9 cellular contexts compared by ENCODE assay signal in genomic region chr1:67716800-67717199, GRCh38. TPM values are rescaled to one million over a fixed set of nuclear protein-coding genes. Genes with fewer than 3 reads are reported as not detected.
DNase-seq lines count a peak whose midpoint lies in the region; ATAC-seq and TF ChIP-seq lines count a peak whose summit lies in the region.
"Had no signal": no experiment of that assay in that cellular context is flagged by ENCODE, and none has a peak within 500 bp of the region (broad histone marks: within the 10 kb centered on the region; RNA-seq: fewer than 3 reads in every experiment).

No MANE protein-coding gene starts in this region.

- no peaks in the 10 kb centered on the region for H3K9me3 ChIP-seq in PC-3 (ENCODE audit: low read length)
- no peaks in the 10 kb centered on the region for H3K9me3 ChIP-seq in psoas muscle

- CTCF ChIA-PET in PC-3 (lab: Charles Lee): interaction anchor here (0.7 kb wide), 1 partner anchor 185 kb away, joined by 3 read pairs; no protein-coding TSS in a partner anchor

- H3K27me3 ChIP-seq in PC-3 (ENCODE audit: low read length): no peaks in the 10 kb centered on the region
- H3K27me3 ChIP-seq in psoas muscle (ENCODE audit: insufficient read depth in 3 of 3, low read length in 2 of 3): no peaks in the 10 kb centered on the region

- 48 to 68% (median 49%) methylated on average over 4 of the region's 4 CpGs for WGBS in psoas muscle, 3 donors

- POLR2A ChIA-PET in PC-3 (lab: Charles Lee; ENCODE audit: unreplicated experiment): no interaction called here

- no peak for TF ChIP-seq POLR2A in erythroblast (IDR thresholded peaks at IDR 0.05; ENCODE audit: low read length)

- intact Hi-C loops in PC-3 (cut with micrococcal nuclease): loop anchor here (5.0 kb wide), 1 partner anchor 36 kb away; no protein-coding TSS in a partner anchor
- intact Hi-C loops in psoas muscle (cut with DNase I): no loop called here
- intact Hi-C loops in left ventricle myocardium superior (cut with micrococcal nuclease): no loop called here

- H3F3A ChIP-seq in PC-3 (ENCODE audit: low read length, unreplicated experiment): no peaks in the 10 kb centered on the region

- H3K4me3 ChIP-seq in PC-3 (ENCODE audit: low read length): no peak overlapping the region
- H3K4me3 ChIP-seq in psoas muscle: no peak overlapping the region

- DNase-seq in H4 (ENCODE audit: low spot score): peak; percentile 35
- DNase-seq in PC-3: peak; percentile 88
- DNase-seq in erythroblast (lab: John Stamatoyannopoulos, UW): peak; percentile 23 to 80
- no peak for DNase-seq in psoas muscle
- DNase-seq in left ventricle myocardium superior: no peak
- DNase-seq: activated CD4-positive, alpha-beta memory T cell treated with anti-CD3 and anti-CD28 coated beads, Interleukin-2, amount 10 ng/mL, durations not matched to agents 7 days and 5 days; NCI-H524 treated with DMSO at 0.1 percent for 48 hours had no signal

- no peaks in the 10 kb centered on the region for H3K9me2 ChIP-seq in PC-3 (replicated peaks; ENCODE audit: low read length)

- H2AFZ ChIP-seq in PC-3 (ENCODE audit: low read length): no peak overlapping the region

- peak; percentile 54 for ATAC-seq in PC-3
- peak; percentile 64 to 83 (median 74) for ATAC-seq in psoas muscle
- ATAC-seq in left ventricle myocardium superior: no peak
- no peak for ATAC-seq in GM18519 (IDR thresholded peaks at IDR 0.05; ENCODE audit: low FRiP score, unreplicated experiment)
- no peak for ATAC-seq in GM18520 (IDR thresholded peaks at IDR 0.05; ENCODE audit: unreplicated experiment)

- no peak overlapping the region for H3K9ac ChIP-seq in PC-3 (ENCODE audit: low read length)

- 0 out of 2 replicates have a peak, but pooled peaks cover 8% of the 10 kb centered on the region for H3K79me2 ChIP-seq in PC-3 (ENCODE audit: low read length)

- no peaks in the 10 kb centered on the region for H4K20me1 ChIP-seq in PC-3 (ENCODE audit: low read length)

- TF ChIP-seq CTCF in PC-3 (conservative IDR thresholded peaks at IDR 0.05; ENCODE audit: low read depth, low read length) (no peak), psoas muscle (IDR thresholded peaks at IDR 0.05) (no peak)

- H3K36me3 ChIP-seq in PC-3 (ENCODE audit: low read depth, low read length) (no peaks in the 10 kb centered on the region; the same call in 1 of the 2 replicates), psoas muscle (ENCODE audit: insufficient read depth in 1 of 2, low read depth in 1 of 2) (no peaks in the 10 kb centered on the region)

- H3K27ac ChIP-seq in PC-3 (ENCODE audit: low read length): peak overlapping the region; percentile 27
- H3K27ac ChIP-seq in psoas muscle: no peak overlapping the region

- 0 out of 2 replicates have a peak overlapping the region, but pooled peaks have one; percentile 14 for H3K4me2 ChIP-seq in PC-3 (ENCODE audit: low read length)

- BruUV-seq in PC-3 (replicated peaks; lab: Mats Ljungman, UMichigan): no TSS peak

- peaks cover 56% of the 10 kb centered on the region for H3K4me1 ChIP-seq in PC-3 (ENCODE audit: insufficient read depth, low read length)
- peaks cover 20% of the 10 kb centered on the region for H3K4me1 ChIP-seq in psoas muscle

RNA-seq across cellular contexts. Expression of gene GADD45A, which starts 31.8 kb away (rescaled TPM):
- total RNA-seq in H4 (2014; rRNA removed; shearing (Covaris generic)): 31.6 and 44.6 TPM in 2 replicates
- total RNA-seq in PC-3 (2014; rRNA removed) (129 and 153 TPM in 2 replicates), psoas muscle (100 to 1,000 TPM in 3 of 4 donors, 10 to 100 TPM in 1; 93.5 to 505 (median 230) TPM), left ventricle myocardium superior (46.6 TPM)
- polyA plus RNA-seq in psoas muscle: 100 to 1,000 TPM in 2 of 3 donors, 10 to 100 TPM in 1; 88.8 to 248 (median 197) TPM

Comparison
In these comparisons a context has a peak if more than half of its experiments do, and no peak if none do; other contexts are left out.
1. DNase-seq: peak in H4 (single experiment), PC-3 (single experiment) and erythroblast (2 of 2); none in psoas muscle (0 of 2) and left ventricle myocardium superior (single experiment).
2. ATAC-seq: peak in PC-3 (single experiment) and psoas muscle (4 of 4); none in left ventricle myocardium superior (single experiment), GM18519 (single experiment) and GM18520 (single experiment).